In genomic region chr6:35441642-35442041, GRCh38 we compare ENCODE assay signal across 24 cellular contexts.
"Had no signal": no experiment of that assay in that cellular context is flagged by ENCODE, and none has a peak within 500 bp of the region (broad histone marks: within the 10 kb centered on the region; RNA-seq: fewer than 3 reads in every experiment).

No MANE protein-coding gene starts in this region.

- H3K27me3 ChIP-seq: esophagus squamous epithelium had no signal

- H3K27ac ChIP-seq: epithelial cell of prostate, esophagus squamous epithelium had no signal

- H3K9me3 Mint-ChIP-seq: activated CD4-positive, alpha-beta memory T cell treated with anti-CD3 and anti-CD28 coated beads for 36 hours; activated CD4-positive, alpha-beta T cell treated with anti-CD3 and anti-CD28 coated beads, Interleukin-2, amount 10 ng/mL, durations not matched to agents 24 days and 14 days; activated T-cell treated with anti-CD3 and anti-CD28 coated beads, Interleukin-2, amount 50 U/mL, for 24 hours; activated T-cell treated with anti-CD3 and anti-CD28 coated beads, Interleukin-2, amount 50 U/mL, for 72 hours had no signal

- DNase-seq: activated CD4-positive, alpha-beta memory T cell treated with anti-CD3 and anti-CD28 coated beads for 36 hours; activated CD4-positive, alpha-beta T cell treated with anti-CD3 and anti-CD28 coated beads for 36 hours; activated CD4-positive, alpha-beta T cell treated with anti-CD3 and anti-CD28 coated beads, Interleukin-2, amount 10 ng/mL, durations not matched to agents 24 days and 14 days; activated CD4-positive, CD25-positive, alpha-beta regulatory T cell; activated CD4-positive, CD25-positive, alpha-beta regulatory T cell treated with anti-CD3 and anti-CD28 coated beads, Interleukin-2, amount 50 U/mL, for 72 hours; activated CD8-positive, alpha-beta memory T cell treated with anti-CD3 and anti-CD28 coated beads, Interleukin-2, amount 10 ng/mL, durations not matched to agents 7 days and 5 days; activated CD8-positive, alpha-beta memory T cell treated with anti-CD3 and anti-CD28 coated beads, Interleukin-2, amount 50 U/mL, for 4 hours; activated CD8-positive, alpha-beta T cell treated with anti-CD3 and anti-CD28 coated beads, Interleukin-2, amount 10 ng/mL, durations not matched to agents 7 days and 5 days; activated gamma-delta T cell; activated naive CD4-positive, alpha-beta T cell; activated naive CD4-positive, alpha-beta T cell treated with anti-CD3 and anti-CD28 coated beads, Interleukin-2, amount 50 U/mL, for 16 hours; activated T-cell treated with anti-CD3 and anti-CD28 coated beads, Interleukin-2, amount 50 U/mL, for 24 hours; activated T-cell treated with anti-CD3 and anti-CD28 coated beads, Interleukin-2, amount 50 U/mL, for 72 hours; amniotic stem cell; anterior cingulate cortex; caudate nucleus; cortex of kidney; dermis blood vessel endothelial cell; effector CD8-positive, alpha-beta T cell; esophagus squamous epithelium; head of caudate nucleus; T-helper 2 cell had no signal

- H3K36me3 ChIP-seq: esophagus squamous epithelium had no signal

- H3K36me3 Mint-ChIP-seq: activated CD4-positive, alpha-beta memory T cell treated with anti-CD3 and anti-CD28 coated beads for 36 hours; activated CD8-positive, alpha-beta memory T cell treated with anti-CD3 and anti-CD28 coated beads, Interleukin-2, amount 10 ng/mL, durations not matched to agents 7 days and 5 days; activated naive CD8-positive, alpha-beta T cell had no signal

- H3K9me3 ChIP-seq: esophagus squamous epithelium had no signal

- H3K27ac Mint-ChIP-seq: activated CD4-positive, alpha-beta memory T cell treated with anti-CD3 and anti-CD28 coated beads for 36 hours; activated CD4-positive, alpha-beta T cell treated with anti-CD3 and anti-CD28 coated beads for 36 hours; activated CD4-positive, alpha-beta T cell treated with anti-CD3 and anti-CD28 coated beads, Interleukin-2, amount 10 ng/mL, durations not matched to agents 24 days and 14 days; activated CD8-positive, alpha-beta memory T cell treated with anti-CD3 and anti-CD28 coated beads, Interleukin-2, amount 10 ng/mL, durations not matched to agents 7 days and 5 days; activated CD8-positive, alpha-beta T cell treated with anti-CD3 and anti-CD28 coated beads, Interleukin-2, amount 10 ng/mL, durations not matched to agents 7 days and 5 days; activated naive CD8-positive, alpha-beta T cell; activated T-cell treated with anti-CD3 and anti-CD28 coated beads, Interleukin-2, amount 50 U/mL, for 24 hours; activated T-cell treated with anti-CD3 and anti-CD28 coated beads, Interleukin-2, amount 50 U/mL, for 72 hours had no signal

- H3K4me3 Mint-ChIP-seq: activated CD4-positive, alpha-beta memory T cell treated with anti-CD3 and anti-CD28 coated beads for 36 hours; activated CD4-positive, alpha-beta T cell treated with anti-CD3 and anti-CD28 coated beads for 36 hours; activated CD4-positive, alpha-beta T cell treated with anti-CD3 and anti-CD28 coated beads, Interleukin-2, amount 10 ng/mL, durations not matched to agents 24 days and 14 days; activated CD8-positive, alpha-beta memory T cell treated with anti-CD3 and anti-CD28 coated beads, Interleukin-2, amount 10 ng/mL, durations not matched to agents 7 days and 5 days; activated CD8-positive, alpha-beta T cell treated with anti-CD3 and anti-CD28 coated beads, Interleukin-2, amount 10 ng/mL, durations not matched to agents 7 days and 5 days; activated naive CD8-positive, alpha-beta T cell; activated T-cell treated with anti-CD3 and anti-CD28 coated beads, Interleukin-2, amount 50 U/mL, for 24 hours; activated T-cell treated with anti-CD3 and anti-CD28 coated beads, Interleukin-2, amount 50 U/mL, for 72 hours had no signal

- H3K4me3 ChIP-seq: esophagus squamous epithelium had no signal

- ATAC-seq: activated CD4-positive, alpha-beta T cell treated with anti-CD3 and anti-CD28 coated beads for 36 hours; activated CD8-positive, alpha-beta memory T cell treated with anti-CD3 and anti-CD28 coated beads, Interleukin-2, amount 10 ng/mL, durations not matched to agents 7 days and 5 days; activated CD8-positive, alpha-beta T cell treated with anti-CD3 and anti-CD28 coated beads, Interleukin-2, amount 10 ng/mL, durations not matched to agents 7 days and 5 days; activated T-cell treated with anti-CD3 and anti-CD28 coated beads, Interleukin-2, amount 50 U/mL, for 72 hours had no signal
